Comparison of ENCODE assay signal across 9 cellular contexts in genomic region chr5:119072496-119072895, GRCh38. TPM values are rescaled to one million over a fixed set of nuclear protein-coding genes. Genes with fewer than 3 reads are reported as not detected.
DNase-seq lines count a peak whose midpoint lies in the region; ATAC-seq, FAIRE-seq and TF ChIP-seq lines count a peak whose summit lies in the region.
"Had no signal": no experiment of that assay in that cellular context is flagged by ENCODE, and none has a peak within 500 bp of the region (broad histone marks: within the 10 kb centered on the region; RNA-seq: fewer than 3 reads in every experiment).

No MANE protein-coding gene starts in this region.

- H3K9me3 ChIP-seq in kidney (ENCODE audit: control insufficient read depth in 1 of 2, low read length in 2 of 2) = no peaks in the 10 kb centered on the region
- no peaks in the 10 kb centered on the region for H3K9me3 ChIP-seq in testis
- H3K9me3 ChIP-seq: vagina had no signal

- TF ChIP-seq CTCF in kidney (IDR thresholded peaks at IDR 0.05; ENCODE audit: borderline replicate concordance, extremely low read depth, insufficient read depth) = no peak
- TF ChIP-seq CTCF in testis (IDR thresholded peaks at IDR 0.05) = no peak
- TF ChIP-seq CTCF in RWPE1 (conservative IDR thresholded peaks at IDR 0.05; ENCODE audit: low read depth) = no peak

- no peaks in the 10 kb centered on the region for H3K27me3 ChIP-seq in testis
- H3K27me3 ChIP-seq: vagina had no signal

- peak overlapping the region; percentile 38 for H3K9ac ChIP-seq in kidney (ENCODE audit: low read length in 2 of 2)

- H3K4me1 ChIP-seq in kidney (ENCODE audit: control insufficient read depth in 1 of 2, insufficient read depth in 1 of 2, low read depth in 1 of 2, low read length in 2 of 2) = peaks cover 0 to 15% of the 10 kb centered on the region in 2 donors
- peaks cover 26% of the 10 kb centered on the region for H3K4me1 ChIP-seq in testis

- peak overlapping the region; percentile 50 for H3K27ac Mint-ChIP-seq in activated T-cell treated with anti-CD3 and anti-CD28 coated beads, Interleukin-2, amount 50 U/mL, for 72 hours
- peak overlapping the region; percentile 12 for H3K27ac Mint-ChIP-seq in activated T-helper 1 cell treated with anti-CD3 and anti-CD28 coated beads, Interleukin-12 subunit alpha, Interleukin-12 subunit beta, Interleukin-2, Interleukin-4 antibody, amounts not matched to agents 30 ng/mL and 10 ng/mL and 1 ng/mL, durations not matched to agents 14 hours and 24 hours and 36 hours

- H3K4me3 ChIP-seq in kidney (ENCODE audit: low read length in 2 of 2) (peak overlapping the region; percentile 89 to 98), testis (peak overlapping the region in 1 of 2 donors; percentile 99)

- no peaks in the 10 kb centered on the region for H3K36me3 ChIP-seq in kidney (ENCODE audit: control insufficient read depth in 1 of 2, insufficient read depth in 2 of 2, low read length in 2 of 2)
- H3K36me3 ChIP-seq in testis (ENCODE audit: low read depth, missing control alignments) = no peaks in the 10 kb centered on the region
- H3K36me3 ChIP-seq: vagina had no signal

- POLR2A ChIA-PET in RWPE1 (lab: Yijun Ruan, JAX; ENCODE audit: low non-redundant PET) = no interaction called here

- CTCF ChIA-PET in RWPE1 (lab: Yijun Ruan, JAX) = no interaction called here

- peak overlapping the region; percentile 74 to 97 for H3K4me3 Mint-ChIP-seq in activated T-cell treated with anti-CD3 and anti-CD28 coated beads, Interleukin-2, amount 50 U/mL, for 72 hours
- peak overlapping the region; percentile 73 for H3K4me3 Mint-ChIP-seq in activated T-helper 1 cell treated with anti-CD3 and anti-CD28 coated beads, Interleukin-12 subunit alpha, Interleukin-12 subunit beta, Interleukin-2, Interleukin-4 antibody, amounts not matched to agents 30 ng/mL and 10 ng/mL and 1 ng/mL, durations not matched to agents 14 hours and 24 hours and 36 hours

- H3K36me3 Mint-ChIP-seq in activated T-cell treated with anti-CD3 and anti-CD28 coated beads, Interleukin-2, amount 50 U/mL, for 72 hours (ENCODE audit: insufficient read depth in 2 of 2) = peaks cover 1 to 2% of the 10 kb centered on the region in 2 donors
- H3K36me3 Mint-ChIP-seq in activated T-helper 1 cell treated with anti-CD3 and anti-CD28 coated beads, Interleukin-12 subunit alpha, Interleukin-12 subunit beta, Interleukin-2, Interleukin-4 antibody, amounts not matched to agents 30 ng/mL and 10 ng/mL and 1 ng/mL, durations not matched to agents 14 hours and 24 hours and 36 hours (ENCODE audit: low read depth) = peaks cover 6% of the 10 kb centered on the region

- no peak overlapping the region for H3K27ac ChIP-seq in kidney (ENCODE audit: low read depth in 2 of 2, low read length in 2 of 2)
- H3K27ac ChIP-seq in testis = peak overlapping the region; percentile 96 to 98
- no peak overlapping the region for H3K27ac ChIP-seq in RWPE1

- FAIRE-seq in kidney (lab: Jason Lieb, UNC) = no peak

- WGBS in testis, 2 donors = 41 to 52% methylated on average over 2 of the region's 2 CpGs

- intact Hi-C loops in activated T-helper 1 cell treated with anti-CD3 and anti-CD28 coated beads, Interleukin-12 subunit alpha, Interleukin-12 subunit beta, Interleukin-2, Interleukin-4 antibody, amounts not matched to agents 30 ng/mL and 10 ng/mL and 1 ng/mL, durations not matched to agents 14 hours and 24 hours and 36 hours (cut with micrococcal nuclease) = loop anchor here (5.0 kb wide), 1 partner anchor 215 kb away; no protein-coding TSS in a partner anchor
- intact Hi-C loops in kidney (cut with DNase I) (no loop called here), testis (cut with DNase I; ENCODE audit: low total_unique reads) (no loop called here)

- peaks cover 35% of the 10 kb centered on the region for H3K4me1 Mint-ChIP-seq in activated T-cell treated with anti-CD3 and anti-CD28 coated beads, Interleukin-2, amount 50 U/mL, for 72 hours (ENCODE audit: low read depth)
- peaks cover 39% of the 10 kb centered on the region for H3K4me1 Mint-ChIP-seq in activated T-helper 1 cell treated with anti-CD3 and anti-CD28 coated beads, Interleukin-12 subunit alpha, Interleukin-12 subunit beta, Interleukin-2, Interleukin-4 antibody, amounts not matched to agents 30 ng/mL and 10 ng/mL and 1 ng/mL, durations not matched to agents 14 hours and 24 hours and 36 hours (ENCODE audit: low read depth)

- no peak for TF ChIP-seq POLR2A in testis (IDR thresholded peaks at IDR 0.05)

- H3K27me3 Mint-ChIP-seq in activated T-cell treated with anti-CD3 and anti-CD28 coated beads, Interleukin-2, amount 50 U/mL, for 72 hours (ENCODE audit: low read depth) = no peaks in the 10 kb centered on the region
- H3K27me3 Mint-ChIP-seq in activated T-helper 1 cell treated with anti-CD3 and anti-CD28 coated beads, Interleukin-12 subunit alpha, Interleukin-12 subunit beta, Interleukin-2, Interleukin-4 antibody, amounts not matched to agents 30 ng/mL and 10 ng/mL and 1 ng/mL, durations not matched to agents 14 hours and 24 hours and 36 hours (ENCODE audit: insufficient read depth) = no peaks in the 10 kb centered on the region

- ATAC-seq in activated T-cell treated with anti-CD3 and anti-CD28 coated beads, Interleukin-2, amount 50 U/mL, for 72 hours (replicated peaks in 1 of 2) = no peak
- ATAC-seq in HG03025 (IDR thresholded peaks at IDR 0.05; ENCODE audit: low FRiP score, unreplicated experiment) = no peak

- DNase-seq in activated T-cell treated with anti-CD3 and anti-CD28 coated beads, Interleukin-2, amount 50 U/mL, for 72 hours = no peak
- DNase-seq in activated T-cell treated with anti-CD3 and anti-CD28 coated beads, Interleukin-2, amount 50 U/mL, for 48 hours = no peak
- no peak for DNase-seq in activated T-helper 1 cell treated with anti-CD3 and anti-CD28 coated beads, Interleukin-12 subunit alpha, Interleukin-12 subunit beta, Interleukin-2, Interleukin-4 antibody, amounts not matched to agents 30 ng/mL and 10 ng/mL and 1 ng/mL, durations not matched to agents 14 hours and 24 hours and 36 hours (ENCODE audit: low spot score)
- DNase-seq in kidney (no peak), testis (no peak), 8988T (no peak), RWPE1 (ENCODE audit: low spot score) (no peak)

- H3K9me3 Mint-ChIP-seq in activated T-cell treated with anti-CD3 and anti-CD28 coated beads, Interleukin-2, amount 50 U/mL, for 72 hours = no peaks in the 10 kb centered on the region
- H3K9me3 Mint-ChIP-seq in activated T-helper 1 cell treated with anti-CD3 and anti-CD28 coated beads, Interleukin-12 subunit alpha, Interleukin-12 subunit beta, Interleukin-2, Interleukin-4 antibody, amounts not matched to agents 30 ng/mL and 10 ng/mL and 1 ng/mL, durations not matched to agents 14 hours and 24 hours and 36 hours = no peaks in the 10 kb centered on the region

RNA-seq across cellular contexts. Expression of gene DMXL1, which starts 1.6 kb away (rescaled TPM):
- total RNA-seq in activated T-cell treated with anti-CD3 and anti-CD28 coated beads, Interleukin-2, amount 50 U/mL, for 72 hours = 10 to 100 TPM; 34.8 to 43.6 TPM
- total RNA-seq in activated T-helper 1 cell treated with anti-CD3 and anti-CD28 coated beads, Interleukin-12 subunit alpha, Interleukin-12 subunit beta, Interleukin-2, Interleukin-4 antibody, amounts not matched to agents 30 ng/mL and 10 ng/mL and 1 ng/mL, durations not matched to agents 14 hours and 24 hours and 36 hours = 26.7 and 28.2 TPM in 2 replicates
- total RNA-seq in kidney (57.7 TPM), testis (10 to 100 TPM; 63.9 to 93.3 TPM)
- polyA plus RNA-seq in kidney (ENCODE audit: insufficient read depth, low read depth, low replicate concordance) (17.1 TPM), testis (ENCODE audit: insufficient read depth, low read depth, low replicate concordance) (16.0 TPM)

Comparison
In these comparisons a context has a peak if more than half of its experiments do, and no peak if none do; other contexts are left out.
1. H3K27ac ChIP-seq: peak in testis (2 of 2); none in kidney (0 of 2) and RWPE1 (single experiment).